14 cellular contexts compared by ENCODE assay signal in genomic region chr10:49612513-49613159, GRCh38. TPM values are rescaled to one million over a fixed set of nuclear protein-coding genes. Genes with fewer than 3 reads are reported as not detected.
DNase-seq lines count a peak whose midpoint lies in the region; ATAC-seq, FAIRE-seq and TF ChIP-seq lines count a peak whose summit lies in the region.
"Had no signal": no experiment of that assay in that cellular context is flagged by ENCODE, and none has a peak within 500 bp of the region (broad histone marks: within the 10 kb centered on the region; RNA-seq: fewer than 3 reads in every experiment).

No MANE protein-coding gene starts in this region.

- no TSS peak for BruUV-seq in Calu3 (replicated peaks; lab: Mats Ljungman, UMichigan)
- no TSS peak for BruUV-seq in HCT116 (replicated peaks; lab: Mats Ljungman, UMichigan)
- BruUV-seq in HepG2 (replicated peaks; lab: Mats Ljungman, UMichigan): no TSS peak

- no peak overlapping the region for H3K27ac ChIP-seq in HCT116 (ENCODE audit: low read depth, low read length)
- no peak overlapping the region for H3K27ac ChIP-seq in HepG2 (ENCODE audit: extremely low read length, insufficient read depth, low read length)
- no peak overlapping the region for H3K27ac ChIP-seq in prostate gland
- H3K27ac ChIP-seq in lower lobe of right lung: no peak overlapping the region

- DNase-seq in Calu3: peak; percentile 9
- no peak for DNase-seq in HCT116 (ENCODE audit: low read depth, low spot score)
- peak; percentile 29 for DNase-seq in activated CD8-positive, alpha-beta T cell treated with anti-CD3 and anti-CD28 coated beads for 36 hours
- peak; percentile 3 for DNase-seq in HepG2 (ENCODE audit: low spot score)
- no peak for DNase-seq in NCI-H2107 treated with DMSO at 0.1 percent for 48 hours (lab: John Stamatoyannopoulos, UW; ENCODE audit: unreplicated experiment)
- no peak for DNase-seq in prostate gland (ENCODE audit: low spot score)
- DNase-seq in SW 1271 (lab: John Stamatoyannopoulos, UW): no peak
- DNase-seq in lower lobe of right lung: no peak
- DNase-seq: activated T-cell treated with anti-CD3 and anti-CD28 coated beads, Interleukin-2, amount 50 U/mL, for 24 hours; NK-92 treated with Interleukin-12 subunit alpha and Interleukin-12 subunit beta, amount 100 ng/mL, for 24 hours; T1000 had no signal

- TF ChIP-seq POLR2A in HCT116 (IDR thresholded peaks at IDR 0.05; ENCODE audit: borderline replicate concordance, extremely low read depth, insufficient read depth, insufficient read length): no peak
- no peak for TF ChIP-seq POLR2A in HepG2 (IDR thresholded peaks at IDR 0.05; ENCODE audit: insufficient read depth in 1 of 2, low read depth in 2 of 2, low read length in 2 of 2)
- no peak for TF ChIP-seq POLR2A in prostate gland (IDR thresholded peaks at IDR 0.05)

- CTCF ChIA-PET in Calu3 (lab: Charles Lee): interaction anchor here (0.7 kb wide), 1 partner anchor 895 kb away, joined by 3 read pairs; no protein-coding TSS in a partner anchor
- CTCF ChIA-PET in HCT116 (lab: Charles Lee): no interaction called here
- CTCF ChIA-PET in activated CD8-positive, alpha-beta T cell treated with anti-CD3 and anti-CD28 coated beads for 36 hours (lab: Charles Lee): interaction anchor here (1.1 kb wide), 1 partner anchor 18 kb away, joined by 4 read pairs; no protein-coding TSS in a partner anchor
- CTCF ChIA-PET in HepG2 (lab: Yijun Ruan, JAX; ENCODE audit: low intra/inter-chr PET ratio, low total read pairs): no interaction called here

- RAD21 ChIA-PET in HCT116 (lab: Charles Lee; ENCODE audit: low non-redundant PET in 1 of 2, low total read pairs in 2 of 2, uncharacterized antibody in 2 of 2, unreplicated experiment in 2 of 2): no interaction called here

- intact Hi-C loops in Calu3 (cut with micrococcal nuclease; ENCODE audit: unreplicated experiment) (no loop called here), HCT116 (cut with micrococcal nuclease) (no loop called here), HepG2 (cut with micrococcal nuclease; ENCODE audit: unreplicated experiment) (no loop called here), prostate gland (cut with DNase I) (no loop called here), lower lobe of right lung (cut with DNase I) (no loop called here)
- intact Hi-C loops in activated CD8-positive, alpha-beta T cell treated with anti-CD3 and anti-CD28 coated beads for 36 hours (cut with micrococcal nuclease): no loop called here

- H4K20me1 ChIP-seq in HCT116 (ENCODE audit: insufficient read depth): no peaks in the 10 kb centered on the region
- H4K20me1 ChIP-seq in HepG2 (ENCODE audit: insufficient read depth, low read length): peaks cover 6% of the 10 kb centered on the region; the same call in 1 of the 2 replicates

- H3K36me3 Mint-ChIP-seq in Calu3 (ENCODE audit: insufficient read depth, unreplicated experiment): no peaks in the 10 kb centered on the region
- H3K36me3 Mint-ChIP-seq in activated CD8-positive, alpha-beta T cell treated with anti-CD3 and anti-CD28 coated beads for 36 hours (ENCODE audit: low read depth): peaks cover 2% of the 10 kb centered on the region

- TF ChIP-seq CTCF in Calu3 (IDR thresholded peaks at IDR 0.05; ENCODE audit: unreplicated experiment): no peak
- TF ChIP-seq CTCF in HCT116 (IDR thresholded peaks at IDR 0.05 in 2 of 3, conservative IDR thresholded peaks at IDR 0.05 in 1 of 3; ENCODE audit: borderline replicate concordance in 1 of 3, insufficient read depth in 1 of 3, low read depth in 2 of 3, low read length in 2 of 3): peak in 1 of 3 experiments; percentile 25; a peak in 2 of 6 replicates
- TF ChIP-seq CTCF in activated CD8-positive, alpha-beta T cell treated with anti-CD3 and anti-CD28 coated beads for 36 hours (IDR thresholded peaks at IDR 0.05): no peak
- peak; percentile 16; the same call in 1 of the 2 replicates for TF ChIP-seq CTCF in HepG2 (CRISPR knock-in tag; IDR thresholded peaks at IDR 0.05)
- no peak for TF ChIP-seq CTCF in prostate gland (IDR thresholded peaks at IDR 0.05)
- no peak for TF ChIP-seq CTCF in lower lobe of right lung (IDR thresholded peaks at IDR 0.05)

- no peaks in the 10 kb centered on the region for H3K27me3 ChIP-seq in HCT116 (ENCODE audit: insufficient read depth, low read length)
- H3K27me3 ChIP-seq in HepG2 (ENCODE audit: control insufficient read depth in 1 of 2, insufficient read depth in 2 of 2, low read length in 2 of 2): peaks cover 10 to 63% of the 10 kb centered on the region in 2 experiments
- H3K27me3 ChIP-seq in prostate gland (replicated peaks; ENCODE audit: insufficient read depth): peaks cover 65% of the 10 kb centered on the region
- peaks cover 93% of the 10 kb centered on the region for H3K27me3 ChIP-seq in lower lobe of right lung (ENCODE audit: low read depth)

- no peak for FAIRE-seq in HepG2 (lab: Jason Lieb, UNC)
- FAIRE-seq: bronchial epithelial cell, GM12892 had no signal

- POLR2A ChIA-PET in HCT116 (lab: Charles Lee) (no interaction called here), HepG2 (lab: Yijun Ruan, JAX) (no interaction called here)
- POLR2A ChIA-PET in activated CD8-positive, alpha-beta T cell treated with anti-CD3 and anti-CD28 coated beads for 36 hours (lab: Charles Lee): no interaction called here

- H3K9me3 Mint-ChIP-seq in Calu3 (ENCODE audit: low read depth, unreplicated experiment): peaks cover 6% of the 10 kb centered on the region
- H3K9me3 Mint-ChIP-seq in activated CD8-positive, alpha-beta T cell treated with anti-CD3 and anti-CD28 coated beads for 36 hours: no peaks in the 10 kb centered on the region

- H3K4me3 Mint-ChIP-seq in Calu3 (ENCODE audit: low read depth, unreplicated experiment): no peak overlapping the region
- no peak overlapping the region for H3K4me3 Mint-ChIP-seq in activated CD8-positive, alpha-beta T cell treated with anti-CD3 and anti-CD28 coated beads for 36 hours
- H3K4me3 Mint-ChIP-seq: activated T-cell treated with anti-CD3 and anti-CD28 coated beads, Interleukin-2, amount 50 U/mL, for 24 hours had no signal

- no peaks in the 10 kb centered on the region for H3K79me2 ChIP-seq in HCT116 (ENCODE audit: insufficient read depth, low read length)
- no peaks in the 10 kb centered on the region for H3K79me2 ChIP-seq in HepG2 (ENCODE audit: insufficient read depth, low read length)

- H3K27ac Mint-ChIP-seq in Calu3 (ENCODE audit: unreplicated experiment): no peak overlapping the region
- no peak overlapping the region for H3K27ac Mint-ChIP-seq in activated CD8-positive, alpha-beta T cell treated with anti-CD3 and anti-CD28 coated beads for 36 hours
- H3K27ac Mint-ChIP-seq: activated T-cell treated with anti-CD3 and anti-CD28 coated beads, Interleukin-2, amount 50 U/mL, for 24 hours had no signal

- H2AFZ ChIP-seq in HCT116 (ENCODE audit: low read depth, low read length, poor library complexity, severe bottlenecking) (no peak overlapping the region), HepG2 (ENCODE audit: low read length) (no peak overlapping the region)

- H3K9me3 ChIP-seq in HCT116 (ENCODE audit: control insufficient read depth in 1 of 2, insufficient read depth in 1 of 2, low read depth in 1 of 2, low read length in 2 of 2) (no peaks in the 10 kb centered on the region), HepG2 (ENCODE audit: low read length) (no peaks in the 10 kb centered on the region), prostate gland (no peaks in the 10 kb centered on the region), lower lobe of right lung (no peaks in the 10 kb centered on the region)

- H3K4me1 Mint-ChIP-seq in Calu3 (ENCODE audit: low read depth, unreplicated experiment): no peaks in the 10 kb centered on the region
- peaks cover 4% of the 10 kb centered on the region for H3K4me1 Mint-ChIP-seq in activated CD8-positive, alpha-beta T cell treated with anti-CD3 and anti-CD28 coated beads for 36 hours (ENCODE audit: low read depth)

- 37% methylated on average over 14 of the region's 29 CpGs for WGBS in HepG2 (ENCODE audit: low lambda C conversion rate)
- WGBS in prostate gland: 5% methylated on average over 29 of the region's 29 CpGs

- H3K36me3 ChIP-seq in HCT116 (ENCODE audit: control insufficient read depth in 1 of 2, insufficient read depth in 2 of 2, low read length in 2 of 2) (no peaks in the 10 kb centered on the region), HepG2 (replicated peaks in 1 of 2; ENCODE audit: control insufficient read depth in 1 of 2, insufficient read depth in 2 of 2, low read length in 2 of 2) (no peaks in the 10 kb centered on the region), prostate gland (no peaks in the 10 kb centered on the region), lower lobe of right lung (no peaks in the 10 kb centered on the region)

- H3K4me2 ChIP-seq in HCT116 (ENCODE audit: low read length) (peak overlapping the region; percentile 6; the same call in 1 of the 2 replicates), HepG2 (ENCODE audit: low read depth, low read length) (no peak overlapping the region)

- H3K9ac ChIP-seq in HCT116 (ENCODE audit: low read length) (no peak overlapping the region), HepG2 (ENCODE audit: insufficient read depth, low read depth, low read length) (no peak overlapping the region)

- peak; percentile 93 for ATAC-seq in HCT116
- no peak for ATAC-seq in activated CD8-positive, alpha-beta T cell treated with anti-CD3 and anti-CD28 coated beads for 36 hours
- peak; percentile 74 for ATAC-seq in HepG2
- no peak for ATAC-seq in lower lobe of right lung
- ATAC-seq: esophagus mucosa had no signal

- no peaks in the 10 kb centered on the region for H3K9me2 ChIP-seq in HCT116 (ENCODE audit: insufficient read depth)

- H3K4me1 ChIP-seq in HCT116 (ENCODE audit: control insufficient read depth in 1 of 2, insufficient read depth in 2 of 2, low read length in 2 of 2) (peaks cover 0 to 3% of the 10 kb centered on the region in 2 experiments; a peak in 2 of 4 replicates), HepG2 (ENCODE audit: insufficient read depth, low read length) (no peaks in the 10 kb centered on the region), prostate gland (replicated peaks) (no peaks in the 10 kb centered on the region), lower lobe of right lung (peaks cover 9% of the 10 kb centered on the region)

- H3K4me3 ChIP-seq in HCT116 (replicated peaks in 1 of 2; ENCODE audit: low read depth in 1 of 2, low read length in 2 of 2) (no peak overlapping the region), HepG2 (replicated peaks in 1 of 3; ENCODE audit: insufficient read depth in 1 of 3, low read depth in 2 of 3, low read length in 3 of 3) (no peak overlapping the region), prostate gland (no peak overlapping the region), lower lobe of right lung (no peak overlapping the region)

- TF ChIP-seq EP300 in HepG2 (IDR thresholded peaks at IDR 0.05; ENCODE audit: low read depth in 2 of 2, low read length in 2 of 2): no peak
- TF ChIP-seq EP300 in HepG2 (CRISPR knock-in tag; IDR thresholded peaks at IDR 0.05; ENCODE audit: borderline replicate concordance): no peak

- H3K27me3 Mint-ChIP-seq in Calu3 (ENCODE audit: unreplicated experiment): peaks cover 81% of the 10 kb centered on the region
- H3K27me3 Mint-ChIP-seq in activated CD8-positive, alpha-beta T cell treated with anti-CD3 and anti-CD28 coated beads for 36 hours: peaks cover 71% of the 10 kb centered on the region

- in situ Hi-C loops in HepG2 (cut with HindIII; ENCODE audit: extremely low pct_ligation_motif_present, low pct_unique_long_range_greater_than_20kb): no loop called here

- TF ChIP-seq RAD21 in HCT116 (IDR thresholded peaks at IDR 0.05; ENCODE audit: low read depth) (peak; percentile 28; the same call in 1 of the 2 replicates), HepG2 (CRISPR knock-in tag; IDR thresholded peaks at IDR 0.05) (no peak)

RNA-seq across cellular contexts. Expression of gene CHAT, which starts 1.2 kb away (rescaled TPM):
- total RNA-seq in Calu3 (2022) (not detected in 2 replicates), HCT116 (2021; ENCODE audit: unreplicated experiment) (not detected), HepG2 (2016; rRNA removed; fragmentation: Illumina TruSeq; extraction: Trizol) (not detected in 2 replicates), prostate gland (under 1 TPM in 1 of 2 donors, not detected in 1; 0.40 TPM), lower lobe of right lung (not detected)
- polyA plus RNA-seq in HCT116 (2012): not detected in 2 replicates
- not detected for total RNA-seq in activated CD8-positive, alpha-beta T cell treated with anti-CD3 and anti-CD28 coated beads for 36 hours
- not detected in 2 replicates for total RNA-seq in HepG2 (2016; cell fraction: cytosol; rRNA removed; fragmentation: Illumina TruSeq; extraction: Trizol; ENCODE audit: low read depth)
- not detected in 2 replicates for total RNA-seq in HepG2 (2016; cell fraction: insoluble cytoplasmic fraction; rRNA removed; fragmentation: Illumina TruSeq; extraction: Trizol)
- total RNA-seq in HepG2 (2016; cell fraction: membrane; rRNA removed; fragmentation: Illumina TruSeq; extraction: Trizol): not detected in 2 replicates
- total RNA-seq in HepG2 (2016; cell fraction: nucleus; rRNA removed; fragmentation: Illumina TruSeq; extraction: Trizol): not detected in 2 replicates
- polyA plus RNA-seq in HepG2 (2011; rRNA removed): not detected in 2 replicates
- polyA plus RNA-seq in HepG2 (2011; cell fraction: cytosol; rRNA removed): not detected in 2 replicates
- not detected in 2 replicates for polyA plus RNA-seq in HepG2 (2011; cell fraction: nucleus; rRNA removed)
- polyA plus RNA-seq in HepG2 (2012): not detected in 2 replicates
- polyA plus RNA-seq in HepG2 (2016; cell fraction: cytosol; fragmentation: Illumina TruSeq; extraction: Trizol; ENCODE audit: low read depth): not detected in 2 replicates
- polyA plus RNA-seq in HepG2 (2016; cell fraction: insoluble cytoplasmic fraction; fragmentation: Illumina TruSeq; extraction: Trizol; ENCODE audit: low read depth): not detected in 2 replicates
- not detected in 2 replicates for polyA plus RNA-seq in HepG2 (2016; cell fraction: membrane; fragmentation: Illumina TruSeq; extraction: Trizol; ENCODE audit: low read depth)
- not detected in 2 replicates for polyA plus RNA-seq in HepG2 (2016; cell fraction: nucleus; fragmentation: Illumina TruSeq; extraction: Trizol; ENCODE audit: insufficient read depth, low read depth)
- polyA minus RNA-seq in HepG2 (2011; rRNA and poly(A)+ RNA removed; ENCODE audit: low replicate concordance): not detected in 2 replicates
- not detected in 2 replicates for polyA minus RNA-seq in HepG2 (2011; cell fraction: cytosol; rRNA and poly(A)+ RNA removed)
- polyA minus RNA-seq in HepG2 (2011; cell fraction: nucleus; rRNA and poly(A)+ RNA removed): not detected in 2 replicates
- total RNA-seq: bronchial epithelial cell, esophagus mucosa had no signal

RNA-seq across cellular contexts. Expression of gene SLC18A3, which starts 2.5 kb away (rescaled TPM):
- not detected in 2 replicates for total RNA-seq in Calu3 (2022)
- total RNA-seq in HCT116 (2021; ENCODE audit: unreplicated experiment): not detected
- polyA plus RNA-seq in HCT116 (2012): not detected in 2 replicates
- not detected for total RNA-seq in activated CD8-positive, alpha-beta T cell treated with anti-CD3 and anti-CD28 coated beads for 36 hours
- not detected in 2 replicates for total RNA-seq in HepG2 (2016; rRNA removed; fragmentation: Illumina TruSeq; extraction: Trizol)
- not detected in 2 replicates for total RNA-seq in HepG2 (2016; cell fraction: cytosol; rRNA removed; fragmentation: Illumina TruSeq; extraction: Trizol; ENCODE audit: low read depth)
- total RNA-seq in HepG2 (2016; cell fraction: insoluble cytoplasmic fraction; rRNA removed; fragmentation: Illumina TruSeq; extraction: Trizol): not detected in 2 replicates
- total RNA-seq in HepG2 (2016; cell fraction: membrane; rRNA removed; fragmentation: Illumina TruSeq; extraction: Trizol): not detected in 2 replicates
- total RNA-seq in HepG2 (2016; cell fraction: nucleus; rRNA removed; fragmentation: Illumina TruSeq; extraction: Trizol): not detected in 2 replicates
- not detected in 2 replicates for polyA plus RNA-seq in HepG2 (2011; rRNA removed)
- polyA plus RNA-seq in HepG2 (2011; cell fraction: cytosol; rRNA removed): not detected in 2 replicates
- polyA plus RNA-seq in HepG2 (2011; cell fraction: nucleus; rRNA removed): not detected in 2 replicates
- not detected in 2 replicates for polyA plus RNA-seq in HepG2 (2012)
- polyA plus RNA-seq in HepG2 (2016; cell fraction: cytosol; fragmentation: Illumina TruSeq; extraction: Trizol; ENCODE audit: low read depth): not detected in 2 replicates
- polyA plus RNA-seq in HepG2 (2016; cell fraction: insoluble cytoplasmic fraction; fragmentation: Illumina TruSeq; extraction: Trizol; ENCODE audit: low read depth): not detected in 2 replicates
- not detected in 2 replicates for polyA plus RNA-seq in HepG2 (2016; cell fraction: membrane; fragmentation: Illumina TruSeq; extraction: Trizol; ENCODE audit: low read depth)
- not detected in 2 replicates for polyA plus RNA-seq in HepG2 (2016; cell fraction: nucleus; fragmentation: Illumina TruSeq; extraction: Trizol; ENCODE audit: insufficient read depth, low read depth)
- polyA minus RNA-seq in HepG2 (2011; rRNA and poly(A)+ RNA removed; ENCODE audit: low replicate concordance): 0.09 TPM in 1 of 2 replicates, not detected in the other
- polyA minus RNA-seq in HepG2 (2011; cell fraction: cytosol; rRNA and poly(A)+ RNA removed): not detected in 2 replicates
- polyA minus RNA-seq in HepG2 (2011; cell fraction: nucleus; rRNA and poly(A)+ RNA removed): not detected in 2 replicates
- not detected for total RNA-seq in prostate gland
- total RNA-seq in lower lobe of right lung: not detected
- total RNA-seq: bronchial epithelial cell, esophagus mucosa had no signal

Comparison
In these comparisons a context has a peak if more than half of its experiments do, and no peak if none do; other contexts are left out.
1. DNase-seq: peak in Calu3 (single experiment), activated CD8-positive, alpha-beta T cell treated with anti-CD3 and anti-CD28 coated beads for 36 hours (single experiment) and HepG2 (single experiment); none in HCT116 (single experiment), NCI-H2107 treated with DMSO at 0.1 percent for 48 hours (single experiment), prostate gland (single experiment), SW 1271 (0 of 2) and lower lobe of right lung (single experiment).
2. ATAC-seq: peak in HCT116 (single experiment) and HepG2 (single experiment); none in activated CD8-positive, alpha-beta T cell treated with anti-CD3 and anti-CD28 coated beads for 36 hours (single experiment) and lower lobe of right lung (0 of 2).
3. CTCF ChIA-PET loops: an anchor here in Calu3 (0.7 kb wide) and activated CD8-positive, alpha-beta T cell treated with anti-CD3 and anti-CD28 coated beads for 36 hours (1.1 kb wide); none called in HCT116 and HepG2.